In the genomic region with DNA sequence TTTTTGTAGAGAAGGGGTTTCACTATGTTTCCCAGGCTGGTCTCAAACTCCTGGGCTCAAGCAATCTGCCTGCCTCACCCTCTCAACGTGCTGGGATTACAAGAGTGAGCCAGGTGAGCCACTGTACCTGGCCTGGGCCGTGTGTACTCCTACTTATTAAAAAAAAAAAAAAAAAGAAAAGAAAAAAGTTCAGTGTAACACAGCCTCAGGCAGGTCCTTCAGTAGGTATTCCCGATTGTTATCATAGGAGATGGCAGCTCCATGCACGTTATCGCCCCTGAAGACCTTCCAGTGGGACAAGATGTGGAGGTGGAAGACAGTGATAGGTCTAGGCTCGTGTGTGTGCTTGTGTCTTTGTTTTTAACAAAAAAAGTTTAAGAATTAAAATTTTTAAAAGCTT, we compare ENCODE assay signal across 20 cellular contexts.
"Had no signal": no experiment of that assay in that cellular context is flagged by ENCODE, and none has a peak within 500 bp of the region (broad histone marks: within the 10 kb centered on the region; RNA-seq: fewer than 3 reads in every experiment).

No MANE protein-coding gene starts in this region.

- H3K27ac ChIP-seq: SJSA1, SK-N-MC had no signal

- H3K36me3 ChIP-seq: SJSA1 had no signal

- H3K4me3 ChIP-seq: SJSA1, SK-N-MC had no signal

- H3K27me3 ChIP-seq: SJSA1 had no signal

- DNase-seq: IMR-90, Karpas-422, KG1, MM.1S, NCI-H1092 treated with DMSO at 0.1 percent for 48 hours, NCI-H1436, NCI-H187, NCI-H2029, NCI-H2081 treated with DMSO at 0.1 percent for 48 hours, NCI-H2171, NCI-H226, NCI-H446, NCI-H510A, NCI-H524 treated with DMSO at 0.1 percent for 48 hours, NCI-H774, Right ventricle myocardium superior, RPMI8226, SIG-M5 had no signal

- H3K9me3 ChIP-seq: SJSA1 had no signal
